ENCODE assay signal across 10 cellular contexts in the genomic region with DNA sequence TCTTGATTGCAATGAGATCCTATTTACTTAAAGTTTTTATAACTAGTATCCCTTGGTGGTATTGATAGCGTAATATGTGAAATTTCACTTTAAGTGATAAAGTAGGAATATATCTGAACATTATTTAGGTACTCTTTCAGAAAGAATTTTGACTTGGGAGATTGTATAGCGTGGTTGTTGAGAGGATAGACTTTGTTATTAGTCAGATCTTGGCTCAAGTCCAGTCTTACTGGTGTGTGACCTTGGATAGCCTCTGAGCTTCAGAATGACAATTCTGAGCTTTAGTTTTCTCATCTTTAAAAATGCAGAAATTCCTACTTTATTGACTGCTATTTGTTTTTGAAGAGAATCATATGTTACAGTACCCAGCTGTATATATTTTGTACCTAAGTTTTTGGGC. TPM values are rescaled to one million over a fixed set of nuclear protein-coding genes. Genes with fewer than 3 reads are reported as not detected.
DNase-seq lines count a peak whose midpoint lies in the region; ATAC-seq and TF ChIP-seq lines count a peak whose summit lies in the region.
"Had no signal": no experiment of that assay in that cellular context is flagged by ENCODE, and none has a peak within 500 bp of the region (broad histone marks: within the 10 kb centered on the region; RNA-seq: fewer than 3 reads in every experiment).

No MANE protein-coding gene starts in this region.

- H3K9me3 ChIP-seq in HCT116 (ENCODE audit: control insufficient read depth in 1 of 2, insufficient read depth in 1 of 2, low read depth in 1 of 2, low read length in 2 of 2): no peaks in the 10 kb centered on the region
- H3K9me3 ChIP-seq: SJCRH30 had no signal

- H3K4me2 ChIP-seq in HCT116 (ENCODE audit: low read length): peak overlapping the region; percentile 46

- no peak overlapping the region for H3K27ac ChIP-seq in HCT116 (ENCODE audit: low read depth, low read length)
- H3K27ac ChIP-seq: SJCRH30 had no signal

- H3K4me1 ChIP-seq in HCT116 (ENCODE audit: control insufficient read depth in 1 of 2, insufficient read depth in 2 of 2, low read length in 2 of 2): peaks cover 10 to 22% of the 10 kb centered on the region in 2 experiments

- peaks cover 0 to 7% of the 10 kb centered on the region in 2 experiments; a peak in 1 of 4 replicates for H3K36me3 ChIP-seq in HCT116 (ENCODE audit: control insufficient read depth in 1 of 2, insufficient read depth in 2 of 2, low read length in 2 of 2)

- CTCF ChIA-PET in HCT116 (lab: Charles Lee): interaction anchor here (1.0 to 5.6 kb wide), 3 partner anchors 16 to 425 kb away, joined by 3 to 44 read pairs (median 3); no protein-coding TSS in a partner anchor

- RAD21 ChIA-PET in HCT116 (lab: Charles Lee; ENCODE audit: low non-redundant PET in 1 of 2, low total read pairs in 2 of 2, uncharacterized antibody in 2 of 2, unreplicated experiment in 2 of 2): no interaction called here

- H2AFZ ChIP-seq in HCT116 (ENCODE audit: low read depth, low read length, poor library complexity, severe bottlenecking): no peak overlapping the region

- TF ChIP-seq CTCF in HCT116 (IDR thresholded peaks at IDR 0.05 in 2 of 3, conservative IDR thresholded peaks at IDR 0.05 in 1 of 3; ENCODE audit: borderline replicate concordance in 1 of 3, insufficient read depth in 1 of 3, low read depth in 2 of 3, low read length in 2 of 3): no peak

- intact Hi-C loops in HCT116 (cut with micrococcal nuclease): no loop called here

- H3K27me3 ChIP-seq in HCT116 (ENCODE audit: insufficient read depth, low read length): no peaks in the 10 kb centered on the region
- H3K27me3 ChIP-seq: SJCRH30 had no signal

- POLR2A ChIA-PET in HCT116 (lab: Charles Lee): no interaction called here

- DNase-seq in AG08395 (ENCODE audit: low spot score) (peak; percentile 62), HCT116 (ENCODE audit: low read depth, low spot score) (peak; percentile 55), amniotic epithelial cell (ENCODE audit: low read depth) (peak; percentile 81), inferior parietal cortex (ENCODE audit: extremely low spot score) (peak; percentile 57), retina (no peak), NCI-H146 (lab: John Stamatoyannopoulos, UW) (no peak)
- DNase-seq: aorta had no signal

- no peaks in the 10 kb centered on the region for H4K20me1 ChIP-seq in HCT116 (ENCODE audit: insufficient read depth)

- no peak for TF ChIP-seq RAD21 in HCT116 (IDR thresholded peaks at IDR 0.05; ENCODE audit: low read depth)

- H3K79me2 ChIP-seq in HCT116 (ENCODE audit: insufficient read depth, low read length): no peaks in the 10 kb centered on the region; the same call in 1 of the 2 replicates

- H3K4me3 ChIP-seq in HCT116 (replicated peaks in 1 of 2; ENCODE audit: low read depth in 1 of 2, low read length in 2 of 2): no peak overlapping the region
- H3K4me3 ChIP-seq: SJCRH30 had no signal

- no peak overlapping the region for H3K9ac ChIP-seq in HCT116 (ENCODE audit: low read length)

- no TSS peak for BruUV-seq in HCT116 (replicated peaks; lab: Mats Ljungman, UMichigan)

- peak; percentile 86 for ATAC-seq in HCT116
- ATAC-seq in GM18907 (IDR thresholded peaks at IDR 0.05; ENCODE audit: unreplicated experiment): no peak
- ATAC-seq in GM21737 (IDR thresholded peaks at IDR 0.05; ENCODE audit: unreplicated experiment): no peak

- no peaks in the 10 kb centered on the region for H3K9me2 ChIP-seq in HCT116 (ENCODE audit: insufficient read depth)

- no peak for TF ChIP-seq POLR2A in HCT116 (IDR thresholded peaks at IDR 0.05; ENCODE audit: borderline replicate concordance, extremely low read depth, insufficient read depth, insufficient read length)

TF ChIP-seq in HCT116, 20 proteins besides CTCF, POLR2A, EP300 and RAD21:
- TF ChIP-seq ZNF274 (IDR thresholded peaks at IDR 0.05; ENCODE audit: low read depth, low read length): no peak
- peak; percentile 31; the same call in 1 of the 2 replicates for TF ChIP-seq FOSL1 (IDR thresholded peaks at IDR 0.05; ENCODE audit: low read depth)
- no peak for TF ChIP-seq EZH2phosphoT487 (IDR thresholded peaks at IDR 0.05; ENCODE audit: borderline replicate concordance)
- TF ChIP-seq, protein P1, sequence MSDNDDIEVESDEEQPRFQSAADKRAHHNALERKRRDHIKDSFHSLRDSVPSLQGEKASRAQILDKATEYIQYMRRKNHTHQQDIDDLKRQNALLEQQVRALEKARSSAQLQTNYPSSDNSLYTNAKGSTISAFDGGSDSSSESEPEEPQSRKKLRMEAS (IDR thresholded peaks at IDR 0.05): no peak
- no peak for TF ChIP-seq CEBPB (IDR thresholded peaks at IDR 0.05; ENCODE audit: low read depth)

RNA-seq across cellular contexts. Expression of a gene that starts 32.6 kb away (rescaled TPM):
- total RNA-seq in HCT116 (2021; ENCODE audit: unreplicated experiment): 23.0 TPM
- 5.6 and 7.3 TPM in 2 replicates for polyA plus RNA-seq in HCT116 (2012)

Comparison
In these comparisons a context has a peak if more than half of its experiments do, and no peak if none do; other contexts are left out.
1. DNase-seq: peak in AG08395 (single experiment), HCT116 (single experiment), amniotic epithelial cell (single experiment) and inferior parietal cortex (single experiment); none in retina (single experiment) and NCI-H146 (single experiment).